In genomic region chr6:26304213-26305096, GRCh38 we compare ENCODE assay signal across 8 cellular contexts.
DNase-seq lines count a peak whose midpoint lies in the region; ATAC-seq and TF ChIP-seq lines count a peak whose summit lies in the region.

No MANE protein-coding gene starts in this region.

- peak; percentile 39 for ATAC-seq in HG03135 (IDR thresholded peaks at IDR 0.05; ENCODE audit: unreplicated experiment)
- peak; percentile 43 for ATAC-seq in WTC11

- H3K27ac ChIP-seq in fibroblast of lung (ENCODE audit: insufficient read depth, low read length) = peak overlapping the region; percentile 64
- H3K27ac ChIP-seq in neural progenitor cell = no peak overlapping the region

- H3F3A ChIP-seq in neural progenitor cell (ENCODE audit: low read depth) = peaks cover 5% of the 10 kb centered on the region

- CTCF ChIA-PET in WTC11 (lab: Charles Lee) = interaction anchor here (0.5 to 1.6 kb wide), 3 partner anchors 10 to 291 kb away, joined by 3 to 4 read pairs (median 4); no protein-coding TSS in a partner anchor

- peak overlapping the region; percentile 88 for H3K27ac Mint-ChIP-seq in WTC11
- H3K27ac Mint-ChIP-seq in neural progenitor cell = peak overlapping the region; percentile 92

- H3K27me3 ChIP-seq in fibroblast of lung (ENCODE audit: control insufficient read depth, insufficient read depth, low read length) = no peaks in the 10 kb centered on the region
- H3K27me3 ChIP-seq in neural progenitor cell = no peaks in the 10 kb centered on the region

- DNase-seq in WTC11 (ENCODE audit: low spot score) = peak; percentile 37
- DNase-seq in fibroblast of lung (ENCODE audit: low read depth in 2 of 2) = peak; percentile 56 to 95
- peak; percentile 40 for DNase-seq in neural progenitor cell (ENCODE audit: low spot score)
- no peak for DNase-seq in DMS153 treated with DMSO at 0.1 percent for 48 hours (lab: John Stamatoyannopoulos, UW; ENCODE audit: unreplicated experiment)
- DNase-seq in islet precursor cell = no peak
- no peak for DNase-seq in GF-D8 (lab: John Stamatoyannopoulos, UW)

- H3K4me3 ChIP-seq in GM12875 (ENCODE audit: low read depth, low read length) (peak overlapping the region; percentile 40), fibroblast of lung (replicated peaks in 1 of 4; ENCODE audit: control extremely low read depth in 1 of 4, insufficient read depth in 1 of 4, low read depth in 3 of 4, low read length in 4 of 4) (peak overlapping the region; percentile 53 to 80 (median 60)), neural progenitor cell (peak overlapping the region; percentile 71)

- H3K4me3 Mint-ChIP-seq in WTC11 (peak overlapping the region; percentile 93), neural progenitor cell (peak overlapping the region; percentile 92)

- H3K36me3 Mint-ChIP-seq in WTC11 = no peaks in the 10 kb centered on the region
- H3K36me3 Mint-ChIP-seq in neural progenitor cell = peaks cover 2% of the 10 kb centered on the region

- peak overlapping the region; percentile 13 for H3K9ac ChIP-seq in fibroblast of lung (ENCODE audit: insufficient read depth, low read length)
- peak overlapping the region; percentile 1 for H3K9ac ChIP-seq in neural progenitor cell

- peaks cover 5% of the 10 kb centered on the region for H3K9me3 Mint-ChIP-seq in WTC11
- peaks cover 5% of the 10 kb centered on the region for H3K9me3 Mint-ChIP-seq in neural progenitor cell

- H2AFZ ChIP-seq in fibroblast of lung (ENCODE audit: low read length) (peak overlapping the region; percentile 56), neural progenitor cell (replicated peaks) (peak overlapping the region; percentile 84)

- POLR2A ChIA-PET in WTC11 (lab: Charles Lee) = interaction anchor here (1.0 kb wide), 1 partner anchor 31 kb away, joined by 5 read pairs; a partner anchor contains a TSS

- H3K27me3 Mint-ChIP-seq in WTC11 (ENCODE audit: low read depth) = no peaks in the 10 kb centered on the region
- H3K27me3 Mint-ChIP-seq in neural progenitor cell (ENCODE audit: insufficient read depth, low read depth) = peaks cover 12% of the 10 kb centered on the region

- H3K79me2 ChIP-seq in fibroblast of lung (ENCODE audit: control insufficient read depth, insufficient read depth, low read length) = no peaks in the 10 kb centered on the region
- no peaks in the 10 kb centered on the region for H3K79me2 ChIP-seq in neural progenitor cell (ENCODE audit: low read depth)

- H4K20me1 ChIP-seq in fibroblast of lung (ENCODE audit: control insufficient read depth, extremely low read depth, insufficient read depth, low read length) = no peaks in the 10 kb centered on the region
- H4K20me1 ChIP-seq in neural progenitor cell (ENCODE audit: low read depth) = no peaks in the 10 kb centered on the region

- H3K9me3 ChIP-seq in fibroblast of lung (ENCODE audit: control insufficient read depth, insufficient read depth, low read depth, low read length) (no peaks in the 10 kb centered on the region), neural progenitor cell (ENCODE audit: low read depth) (no peaks in the 10 kb centered on the region)

- TF ChIP-seq CTCF in GM12875 (IDR thresholded peaks at IDR 0.05; ENCODE audit: borderline replicate concordance, insufficient read depth, low read depth, low read length) = no peak
- no peak for TF ChIP-seq CTCF in WTC11 (IDR thresholded peaks at IDR 0.05)
- no peak for TF ChIP-seq CTCF in fibroblast of lung (conservative IDR thresholded peaks at IDR 0.05 in 1 of 2, IDR thresholded peaks at IDR 0.05 in 1 of 2; ENCODE audit: low read depth in 1 of 2, low read length in 2 of 2)
- TF ChIP-seq CTCF in neural progenitor cell (IDR thresholded peaks at IDR 0.05) = no peak

- H3K4me1 Mint-ChIP-seq in WTC11 (peaks cover 6% of the 10 kb centered on the region), neural progenitor cell (peaks cover 13% of the 10 kb centered on the region)

- no peaks in the 10 kb centered on the region for H3K36me3 ChIP-seq in fibroblast of lung (ENCODE audit: control insufficient read depth, insufficient read depth, low read length)
- no peaks in the 10 kb centered on the region for H3K36me3 ChIP-seq in neural progenitor cell

- H3K4me2 ChIP-seq in fibroblast of lung (ENCODE audit: extremely low read depth, insufficient read depth, low read length) = peak overlapping the region; percentile 57
- peak overlapping the region; percentile 76 for H3K4me2 ChIP-seq in neural progenitor cell

- no peaks in the 10 kb centered on the region for H3K4me1 ChIP-seq in fibroblast of lung (ENCODE audit: control insufficient read depth, extremely low read depth, insufficient read depth, low read length)
- peaks cover 8% of the 10 kb centered on the region for H3K4me1 ChIP-seq in neural progenitor cell

TF ChIP-seq in WTC11, 78 proteins besides CTCF, POLR2A, EP300 and RAD21:
- no peak for TF ChIP-seq HMGA2 (CRISPR knock-in tag; IDR thresholded peaks at IDR 0.05)
- TF ChIP-seq FOXP1 (CRISPR knock-in tag; IDR thresholded peaks at IDR 0.05; ENCODE audit: borderline replicate concordance) = no peak
- no peak for TF ChIP-seq ZNF263 (CRISPR knock-in tag; IDR thresholded peaks at IDR 0.05; ENCODE audit: low read depth)
- TF ChIP-seq, protein P1, sequence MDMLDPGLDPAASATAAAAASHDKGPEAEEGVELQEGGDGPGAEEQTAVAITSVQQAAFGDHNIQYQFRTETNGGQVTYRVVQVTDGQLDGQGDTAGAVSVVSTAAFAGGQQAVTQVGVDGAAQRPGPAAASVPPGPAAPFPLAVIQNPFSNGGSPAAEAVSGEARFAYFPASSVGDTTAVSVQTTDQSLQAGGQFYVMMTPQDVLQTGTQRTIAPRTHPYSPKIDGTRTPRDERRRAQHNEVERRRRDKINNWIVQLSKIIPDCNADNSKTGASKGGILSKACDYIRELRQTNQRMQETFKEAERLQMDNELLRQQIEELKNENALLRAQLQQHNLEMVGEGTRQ (CRISPR knock-in tag; IDR thresholded peaks at IDR 0.05) = no peak
- TF ChIP-seq KAT7 (CRISPR knock-in tag; IDR thresholded peaks at IDR 0.05; ENCODE audit: borderline replicate concordance) = no peak
- TF ChIP-seq, protein P2, sequence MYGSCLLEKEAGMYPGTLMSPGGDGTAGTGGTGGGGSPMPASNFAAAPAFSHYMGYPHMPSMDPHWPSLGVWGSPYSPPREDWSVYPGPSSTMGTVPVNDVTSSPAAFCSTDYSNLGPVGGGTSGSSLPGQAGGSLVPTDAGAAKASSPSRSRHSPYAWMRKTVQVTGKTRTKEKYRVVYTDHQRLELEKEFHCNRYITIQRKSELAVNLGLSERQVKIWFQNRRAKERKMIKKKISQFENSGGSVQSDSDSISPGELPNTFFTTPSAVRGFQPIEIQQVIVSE (CRISPR knock-in tag; IDR thresholded peaks at IDR 0.05; ENCODE audit: borderline replicate concordance) = no peak
- TF ChIP-seq ZNF317 (CRISPR knock-in tag; IDR thresholded peaks at IDR 0.05; ENCODE audit: borderline replicate concordance, low read depth) = no peak
- no peak for TF ChIP-seq SMAD3 (CRISPR knock-in tag; IDR thresholded peaks at IDR 0.05; ENCODE audit: borderline replicate concordance)
- TF ChIP-seq FOXK1 (CRISPR knock-in tag; IDR thresholded peaks at IDR 0.05) = no peak
TF ChIP-seq in WTC11: peak in this region for 0.

Comparison
In these comparisons a context has a peak if more than half of its experiments do, and no peak if none do; other contexts are left out.
1. DNase-seq: peak in WTC11 (single experiment), fibroblast of lung (2 of 2) and neural progenitor cell (single experiment); none in DMS153 treated with DMSO at 0.1 percent for 48 hours (single experiment), islet precursor cell (single experiment) and GF-D8 (single experiment).
2. Peak in every context shown above with its lines, with median percentiles within 50 percentile points of each other: H3K4me3 ChIP-seq.